Comparison of ENCODE assay signal across 9 cellular contexts in the genomic region with DNA sequence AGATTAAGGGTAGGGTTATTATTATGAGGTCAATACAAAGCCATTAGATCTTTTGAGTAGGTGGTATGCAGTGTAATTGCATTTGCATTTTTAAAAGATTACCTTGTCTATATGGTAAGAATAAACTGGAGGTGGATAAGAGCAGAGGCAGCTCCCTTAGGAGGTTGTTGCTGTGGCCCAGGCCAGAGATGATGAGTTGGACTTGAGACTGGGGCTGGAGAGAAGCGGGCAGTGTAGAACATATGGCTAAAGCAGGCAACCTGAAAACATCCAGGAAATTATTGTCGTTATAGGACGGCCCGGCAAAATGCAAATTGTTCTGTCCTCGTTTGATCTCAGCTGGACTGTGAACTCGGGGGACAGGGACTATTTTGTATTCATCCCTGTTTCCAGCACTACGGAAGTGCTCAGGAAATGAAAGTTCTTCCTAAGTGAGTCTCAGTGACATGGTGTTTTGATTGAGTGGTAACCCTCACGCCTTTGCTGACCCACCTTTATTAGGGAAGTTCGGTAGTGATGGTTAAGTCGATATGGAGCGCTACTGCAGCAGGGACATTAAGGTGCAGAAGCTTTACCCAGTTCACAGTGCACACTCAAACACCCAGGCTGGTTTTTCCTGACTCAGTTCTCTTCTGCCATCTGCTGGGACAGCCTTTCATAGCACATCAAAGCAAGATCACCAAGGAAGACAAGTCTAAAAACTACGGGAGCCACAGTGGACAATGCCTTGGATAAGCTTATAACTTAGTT. TPM values are rescaled to one million over a fixed set of nuclear protein-coding genes. Genes with fewer than 3 reads are reported as not detected.
A peak's percentile ranks its signal among the peaks of the same experiment; 100 is the strongest.
DNase-seq lines count a peak whose midpoint lies in the region; ATAC-seq, FAIRE-seq and TF ChIP-seq lines count a peak whose summit lies in the region.
"Had no signal": no experiment of that assay in that cellular context is flagged by ENCODE, and none has a peak within 500 bp of the region (broad histone marks: within the 10 kb centered on the region; RNA-seq: fewer than 3 reads in every experiment).

No MANE protein-coding gene starts in this region.

- DNase-seq in NCI-H2029 (lab: John Stamatoyannopoulos, UW) (peak; percentile 21), NCI-H2029 treated with DMSO at 0.1 percent for 48 hours (lab: John Stamatoyannopoulos, UW) (no peak), NCI-H128 (lab: John Stamatoyannopoulos, UW; ENCODE audit: unreplicated experiment) (peak; percentile 36), T follicular helper cell (ENCODE audit: low read depth) (peak; percentile 22), bronchial epithelial cell (ENCODE audit: low read depth) (peak; percentile 65)
- peak; percentile 9 to 11 for DNase-seq in stimulated activated CD4-positive, alpha-beta T cell treated with anti-CD3 and anti-CD28 coated beads, Interleukin-1b, Interleukin-23, amount 100 ng/mL, for 4 hours (ENCODE audit: low read depth in 2 of 2)

- TF ChIP-seq CTCF in bronchial epithelial cell (IDR thresholded peaks at IDR 0.05; ENCODE audit: insufficient read depth, low read length, severe bottlenecking) = peak; percentile 79

- no peak overlapping the region for H3K4me3 ChIP-seq in bronchial epithelial cell (ENCODE audit: low read depth, low read length)
- H3K4me3 ChIP-seq: BLaER1 treated with 17β-estradiol and CSF1 and Interleukin-3, amounts not matched to agents 10 nM and 100 nM had no signal

- no peaks in the 10 kb centered on the region for H3K36me3 ChIP-seq in bronchial epithelial cell (ENCODE audit: control insufficient read depth, insufficient read depth, low read length)
- H3K36me3 ChIP-seq: BLaER1 treated with 17β-estradiol and CSF1 and Interleukin-3, amounts not matched to agents 10 nM and 100 nM had no signal

- no peak for FAIRE-seq in bronchial epithelial cell (lab: Jason Lieb, UNC)
- peak; percentile 58 for FAIRE-seq in islet of Langerhans (lab: Jason Lieb, UNC)

- H3K27me3 ChIP-seq in bronchial epithelial cell (ENCODE audit: control insufficient read depth, insufficient read depth, low read length) = no peaks in the 10 kb centered on the region

- ATAC-seq in HG02571 (IDR thresholded peaks at IDR 0.05; ENCODE audit: unreplicated experiment) = peak; percentile 88

RNA-seq across cellular contexts. Expression of a gene that starts 27.2 kb away (rescaled TPM):
- 10.5 and 12.2 TPM in 2 replicates for total RNA-seq in bronchial epithelial cell

RNA-seq across cellular contexts. Expression of a gene that starts 50.5 kb away (rescaled TPM):
- total RNA-seq in bronchial epithelial cell = 0.26 and 0.38 TPM in 2 replicates

RNA-seq across cellular contexts. Expression of a gene that starts 55.2 kb away (rescaled TPM):
- total RNA-seq in bronchial epithelial cell = 6.1 and 14.8 TPM in 2 replicates
